In the genomic region with DNA sequence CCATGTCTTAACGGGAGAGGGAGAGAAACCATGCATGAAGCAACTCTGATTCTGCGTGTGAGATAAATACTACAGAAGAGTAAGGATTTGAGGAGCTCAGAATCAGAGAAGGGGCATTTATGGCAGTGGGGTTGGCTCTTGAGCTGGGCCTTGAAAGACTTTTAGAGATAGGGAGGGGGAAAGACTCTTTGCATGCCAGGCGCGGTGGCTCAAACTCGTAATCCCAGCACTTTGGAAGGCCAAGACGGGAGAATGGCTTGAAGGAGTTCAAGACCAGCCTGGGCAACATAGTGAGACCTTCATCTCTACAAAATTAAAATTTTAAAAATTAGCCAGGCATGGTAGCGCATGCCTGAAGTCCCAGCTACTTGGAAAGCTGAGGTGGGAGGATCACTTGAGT, we compare ENCODE assay signal across 9 cellular contexts. TPM values are rescaled to one million over a fixed set of nuclear protein-coding genes. Genes with fewer than 3 reads are reported as not detected.
DNase-seq lines count a peak whose midpoint lies in the region; ATAC-seq and TF ChIP-seq lines count a peak whose summit lies in the region.
"Had no signal": no experiment of that assay in that cellular context is flagged by ENCODE, and none has a peak within 500 bp of the region (broad histone marks: within the 10 kb centered on the region; RNA-seq: fewer than 3 reads in every experiment).

No MANE protein-coding gene starts in this region.

- H3F3A ChIP-seq in PC-3 (ENCODE audit: low read length, unreplicated experiment): peaks cover 3% of the 10 kb centered on the region

- no peaks in the 10 kb centered on the region for H4K20me1 ChIP-seq in PC-3 (ENCODE audit: low read length)

- H3K36me3 ChIP-seq in CD8-positive, alpha-beta memory T cell (ENCODE audit: insufficient read depth, low read length): no peaks in the 10 kb centered on the region
- H3K36me3 ChIP-seq in PC-3 (ENCODE audit: low read depth, low read length): no peaks in the 10 kb centered on the region
- no peaks in the 10 kb centered on the region for H3K36me3 ChIP-seq in rectal smooth muscle tissue (ENCODE audit: control insufficient read depth, insufficient read depth, low read length)

- no peak overlapping the region for H3K27ac ChIP-seq in CD8-positive, alpha-beta memory T cell (ENCODE audit: low read depth, low read length)
- H3K27ac ChIP-seq in PC-3 (ENCODE audit: low read length) (no peak overlapping the region), rectal smooth muscle tissue (ENCODE audit: low read depth, low read length) (no peak overlapping the region)

- CTCF ChIA-PET in CD8-positive, alpha-beta memory T cell (lab: Charles Lee): interaction anchor here (1.0 to 4.9 kb wide), 5 partner anchors 10 to 31 kb away, joined by 3 to 33 read pairs (median 9); no protein-coding TSS in a partner anchor
- CTCF ChIA-PET in PC-3 (lab: Charles Lee): no interaction called here

- H3K9ac ChIP-seq in PC-3 (ENCODE audit: low read length) (peak overlapping the region; percentile 52; the same call in 1 of the 2 replicates), rectal smooth muscle tissue (ENCODE audit: low read length) (peak overlapping the region; percentile 24)

- no peaks in the 10 kb centered on the region for H3K9me3 Mint-ChIP-seq in CD8-positive, alpha-beta memory T cell

- POLR2A ChIA-PET in CD8-positive, alpha-beta memory T cell (lab: Charles Lee): interaction anchor here (1.9 to 2.5 kb wide), 2 partner anchors 42 to 44 kb away, joined by 7 to 19 read pairs; no protein-coding TSS in a partner anchor
- POLR2A ChIA-PET in PC-3 (lab: Charles Lee; ENCODE audit: unreplicated experiment): no interaction called here

- peak overlapping the region; percentile 90 for H3K4me3 ChIP-seq in CD8-positive, alpha-beta memory T cell (ENCODE audit: low read length)
- H3K4me3 ChIP-seq in PC-3 (ENCODE audit: low read length) (peak overlapping the region; percentile 79), fibroblast of pulmonary artery (replicated peaks; ENCODE audit: low read depth, low read length) (peak overlapping the region; percentile 79), rectal smooth muscle tissue (ENCODE audit: low read length) (peak overlapping the region; percentile 77)

- H3K4me1 Mint-ChIP-seq in CD8-positive, alpha-beta memory T cell: peaks cover 17 to 26% (median 25%) of the 10 kb centered on the region in 3 donors

- H3K9me2 ChIP-seq in PC-3 (replicated peaks; ENCODE audit: low read length): no peaks in the 10 kb centered on the region

- BruUV-seq in PC-3 (replicated peaks; lab: Mats Ljungman, UMichigan): no TSS peak

- peak overlapping the region in 6 of 7 donors; percentile 83 to 94 (median 90) for H3K4me3 Mint-ChIP-seq in CD8-positive, alpha-beta memory T cell

- H2AFZ ChIP-seq in PC-3 (ENCODE audit: low read length): peak overlapping the region; percentile 89

- H3K79me2 ChIP-seq in PC-3 (ENCODE audit: low read length): no peaks in the 10 kb centered on the region

- H3K4me2 ChIP-seq in PC-3 (ENCODE audit: low read length): peak overlapping the region; percentile 96

- no peaks in the 10 kb centered on the region for H3K27me3 Mint-ChIP-seq in CD8-positive, alpha-beta memory T cell

- H3K9me3 ChIP-seq in CD8-positive, alpha-beta memory T cell (ENCODE audit: low read length): no peaks in the 10 kb centered on the region
- H3K9me3 ChIP-seq in PC-3 (ENCODE audit: low read length): no peaks in the 10 kb centered on the region

- no peak for ATAC-seq in PC-3
- ATAC-seq in HG02763 (IDR thresholded peaks at IDR 0.05; ENCODE audit: unreplicated experiment): no peak
- no peak for ATAC-seq in GM19351 (IDR thresholded peaks at IDR 0.05; ENCODE audit: unreplicated experiment)

- intact Hi-C loops in PC-3 (cut with micrococcal nuclease): no loop called here

- peaks cover 13% of the 10 kb centered on the region for H3K4me1 ChIP-seq in CD8-positive, alpha-beta memory T cell (ENCODE audit: insufficient read depth, low read length)
- H3K4me1 ChIP-seq in PC-3 (ENCODE audit: insufficient read depth, low read length) (peaks cover 42% of the 10 kb centered on the region), rectal smooth muscle tissue (ENCODE audit: control insufficient read depth, insufficient read depth, low read length) (peaks cover 8% of the 10 kb centered on the region)

- TF ChIP-seq CTCF in PC-3 (conservative IDR thresholded peaks at IDR 0.05; ENCODE audit: low read depth, low read length): no peak
- TF ChIP-seq CTCF in fibroblast of pulmonary artery (IDR thresholded peaks at IDR 0.05; ENCODE audit: low read length, missing control alignments): no peak

- H3K27ac Mint-ChIP-seq in CD8-positive, alpha-beta memory T cell: peak overlapping the region in 7 of 8 donors; percentile 82 to 96 (median 91)

- H3K27me3 ChIP-seq in CD8-positive, alpha-beta memory T cell (ENCODE audit: insufficient read depth, low read length, poor library complexity, severe bottlenecking): no peaks in the 10 kb centered on the region
- H3K27me3 ChIP-seq in PC-3 (ENCODE audit: low read length) (no peaks in the 10 kb centered on the region), rectal smooth muscle tissue (ENCODE audit: control insufficient read depth, insufficient read depth, low read length) (no peaks in the 10 kb centered on the region)

- DNase-seq in CD8-positive, alpha-beta memory T cell: no peak
- DNase-seq in PC-3 (no peak), fibroblast of pulmonary artery (ENCODE audit: low read depth) (no peak), NCI-H146 (lab: John Stamatoyannopoulos, UW) (no peak), NCI-H748 treated with DMSO at 0.1 percent for 48 hours (lab: John Stamatoyannopoulos, UW) (no peak)

- H3K36me3 Mint-ChIP-seq in CD8-positive, alpha-beta memory T cell: peaks cover 0 to 4% (median 0%) of the 10 kb centered on the region in 3 donors

RNA-seq across cellular contexts. Expression of gene ARMH1, which starts 0.7 kb away (rescaled TPM):
- 10 to 100 TPM; 33.3 to 38.0 TPM for total RNA-seq in CD8-positive, alpha-beta memory T cell
- polyA plus RNA-seq in CD8-positive, alpha-beta memory T cell: 21.1 TPM
- 0.15 TPM in 1 of 2 replicates, not detected in the other for total RNA-seq in PC-3 (2014; rRNA removed)

RNA-seq across cellular contexts. Expression of gene TMEM53, which starts 0.9 kb away (rescaled TPM):
- total RNA-seq in CD8-positive, alpha-beta memory T cell: 1 to 10 TPM; 2.3 to 2.5 TPM
- polyA plus RNA-seq in CD8-positive, alpha-beta memory T cell: 7.1 TPM
- total RNA-seq in PC-3 (2014; rRNA removed): 9.3 and 12.0 TPM in 2 replicates

RNA-seq across cellular contexts. Expression of gene RNU5D-1, which starts 55.8 kb away (rescaled TPM):
- not detected for total RNA-seq in CD8-positive, alpha-beta memory T cell
- polyA plus RNA-seq in CD8-positive, alpha-beta memory T cell: not detected
- not detected in 2 replicates for total RNA-seq in PC-3 (2014; rRNA removed)
- total RNA-seq: HT-29 had no signal

Comparison
In these comparisons a context has a peak if more than half of its experiments do, and no peak if none do; other contexts are left out.
1. RNA of gene ARMH1, which starts 0.7 kb away (total RNA-seq): 33.3 to 38.0 TPM in CD8-positive, alpha-beta memory T cell; 0.15 TPM in PC-3; every median in the first group is over 10 times any median in the second.
2. Peak in every context shown above with its lines, with median percentiles within 50 percentile points of each other: H3K4me3 ChIP-seq.